In genomic region chr18:46892842-46893241, GRCh38 we compare ENCODE assay signal across 15 cellular contexts. TPM values are rescaled to one million over a fixed set of nuclear protein-coding genes. Genes with fewer than 3 reads are reported as not detected.
DNase-seq lines count a peak whose midpoint lies in the region; ATAC-seq and TF ChIP-seq lines count a peak whose summit lies in the region.
"Had no signal": no experiment of that assay in that cellular context is flagged by ENCODE, and none has a peak within 500 bp of the region (broad histone marks: within the 10 kb centered on the region; RNA-seq: fewer than 3 reads in every experiment).

No MANE protein-coding gene starts in this region.

- no peak overlapping the region for H3K27ac ChIP-seq in DND-41 (ENCODE audit: low read length)
- H3K27ac ChIP-seq in VCaP = peak overlapping the region; percentile 26; the same call in 1 of the 2 replicates
- no peak overlapping the region for H3K27ac ChIP-seq in brain microvascular endothelial cell

- TF ChIP-seq POLR2A in GM18505 (IDR thresholded peaks at IDR 0.05; ENCODE audit: borderline replicate concordance, extremely low read depth, insufficient read depth, insufficient read length) = no peak

- peaks cover 16% of the 10 kb centered on the region; the same call in 1 of the 2 replicates for H4K20me1 ChIP-seq in DND-41 (ENCODE audit: insufficient read depth, low read length)

- H3K4me2 ChIP-seq in DND-41 (ENCODE audit: insufficient read depth, low read length) = no peak overlapping the region

- H3K9me3 ChIP-seq in DND-41 (ENCODE audit: insufficient read depth, low read length, severe bottlenecking) = peaks cover 25% of the 10 kb centered on the region

- peaks cover 90% of the 10 kb centered on the region for H3K79me2 ChIP-seq in DND-41 (ENCODE audit: insufficient read depth, low read length)

- in situ Hi-C loops in brain microvascular endothelial cell (cut with HindIII; ENCODE audit: low pct_ligation_motif_present, low sequenced_read_pairs) = no loop called here

- no peaks in the 10 kb centered on the region for H3K4me1 ChIP-seq in DND-41 (ENCODE audit: insufficient read depth, low read length)

- no peak overlapping the region for H2AFZ ChIP-seq in DND-41 (ENCODE audit: low read depth, low read length)

- TF ChIP-seq CTCF in DND-41 (IDR thresholded peaks at IDR 0.05; ENCODE audit: borderline replicate concordance, extremely low read depth, low read length, poor library complexity, severe bottlenecking) (no peak), VCaP (conservative IDR thresholded peaks at IDR 0.05) (no peak), brain microvascular endothelial cell (IDR thresholded peaks at IDR 0.05; ENCODE audit: low read depth, low read length, missing control alignments) (no peak)

- 0 out of 3 replicates have a peak, but pooled peaks have one; percentile 33 for ATAC-seq in DND-41 (ENCODE audit: insufficient read depth, low read depth)
- ATAC-seq in GM19035 (IDR thresholded peaks at IDR 0.05; ENCODE audit: unreplicated experiment) = peak; percentile 66
- ATAC-seq in HG02852 (IDR thresholded peaks at IDR 0.05; ENCODE audit: unreplicated experiment) = peak; percentile 67
- no peak for ATAC-seq in GM18505 (IDR thresholded peaks at IDR 0.05; ENCODE audit: unreplicated experiment)

- no peak overlapping the region for H3K4me3 ChIP-seq in DND-41 (ENCODE audit: low read depth in 1 of 2, low read length in 2 of 2)
- no peak overlapping the region for H3K4me3 ChIP-seq in brain microvascular endothelial cell (ENCODE audit: low read depth, low read length)

- DNase-seq in DND-41 = no peak
- DNase-seq in brain microvascular endothelial cell = no peak
- DNase-seq in stimulated activated CD8-positive, alpha-beta memory T cell treated with anti-CD3 and anti-CD28 coated beads, Interleukin-4, amount 100 ng/mL, for 48 hours = no peak
- no peak for DNase-seq in posterior vena cava (ENCODE audit: low spot score)
- DNase-seq: activated naive CD4-positive, alpha-beta T cell treated with anti-CD3 and anti-CD28 coated beads for 36 hours; DMS79; mammary epithelial cell; NCI-H1092 treated with DMSO at 0.1 percent for 48 hours; NCI-H446 treated with DMSO at 0.1 percent for 48 hours; occipital lobe; stimulated activated CD4-positive, alpha-beta T cell treated with anti-CD3 and anti-CD28 coated beads, Interleukin-12 subunit alpha, Interleukin-12 subunit beta, amount 100 ng/mL, for 4 hours had no signal

- no peaks in the 10 kb centered on the region for H3K27me3 ChIP-seq in DND-41 (ENCODE audit: insufficient read depth, low read length, poor library complexity)
- H3K27me3 ChIP-seq in brain microvascular endothelial cell (replicated peaks) = no peaks in the 10 kb centered on the region

- intact Hi-C loops in posterior vena cava (cut with DNase I) = no loop called here

- no peak overlapping the region for H3K9ac ChIP-seq in DND-41 (ENCODE audit: low read depth, low read length)

- H3K36me3 ChIP-seq in DND-41 (ENCODE audit: insufficient read depth, low read length) (peaks cover 30% of the 10 kb centered on the region), brain microvascular endothelial cell (replicated peaks) (no peaks in the 10 kb centered on the region)

RNA-seq across cellular contexts. Expression of gene PIAS2, which starts 24.5 kb away (rescaled TPM):
- total RNA-seq in posterior vena cava = 10 to 100 TPM; 35.8 to 42.3 TPM

RNA-seq across cellular contexts. Expression of gene KATNAL2, which starts 24.6 kb away (rescaled TPM):
- 1 to 10 TPM; 1.8 to 3.9 TPM for total RNA-seq in posterior vena cava
